13 cellular contexts compared by ENCODE assay signal in the genomic region with DNA sequence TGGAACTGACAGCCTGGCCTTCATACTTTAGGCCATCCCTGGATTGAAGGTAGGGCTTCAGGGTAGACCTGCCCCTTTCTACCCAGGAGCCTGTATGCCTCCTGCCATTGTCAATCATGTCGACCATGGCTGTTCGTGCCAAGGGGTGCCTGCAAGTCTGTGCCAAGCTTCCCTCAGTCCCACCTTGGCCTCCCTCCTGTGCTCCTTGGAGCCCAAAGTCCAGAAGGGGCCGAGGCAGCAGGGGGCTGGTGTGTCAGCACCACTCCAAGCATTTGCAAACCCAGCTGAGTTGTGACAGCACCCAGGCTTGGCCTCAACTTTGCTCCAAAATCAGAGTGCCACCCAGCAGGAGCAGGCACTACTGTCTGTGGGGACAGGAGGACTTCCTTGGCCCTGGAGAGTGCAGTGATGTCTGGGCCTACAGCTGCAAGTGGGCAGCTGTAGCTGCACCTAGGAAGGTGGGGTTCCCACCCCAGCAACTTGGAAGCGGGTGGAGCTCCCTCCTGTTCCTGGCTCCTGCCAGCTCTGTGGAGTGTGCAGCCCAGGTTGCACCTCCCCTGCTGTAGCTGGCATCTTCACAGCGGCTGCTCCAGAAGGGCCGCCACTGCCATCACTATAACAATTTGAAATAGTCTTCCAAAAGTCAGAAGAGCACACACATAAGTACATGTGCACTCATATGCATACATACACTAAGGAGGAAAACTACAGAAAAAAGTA.
DNase-seq lines count a peak whose midpoint lies in the region; ATAC-seq and TF ChIP-seq lines count a peak whose summit lies in the region.
"Had no signal": no experiment of that assay in that cellular context is flagged by ENCODE, and none has a peak within 500 bp of the region (broad histone marks: within the 10 kb centered on the region; RNA-seq: fewer than 3 reads in every experiment).

No MANE protein-coding gene starts in this region.

- H3K9me3 Mint-ChIP-seq in chondrocyte (ENCODE audit: low read depth): no peaks in the 10 kb centered on the region
- peaks cover 3% of the 10 kb centered on the region for H3K9me3 Mint-ChIP-seq in stimulated activated memory B cell treated with anti-CD40 and anti-IgM and Interleukin-4, amounts not matched to agents 10 μg/mL and 1 μg/mL and 100 μg/mL, for 72 hours
- H3K9me3 Mint-ChIP-seq: CD4-positive, alpha-beta T cell had no signal

- peak; percentile 55 for ATAC-seq in stimulated activated memory B cell treated with anti-CD40 and anti-IgM and Interleukin-4, amounts not matched to agents 10 μg/mL and 1 μg/mL and 100 μg/mL, for 72 hours
- ATAC-seq in GM18502 (IDR thresholded peaks at IDR 0.05; ENCODE audit: poor library complexity, unreplicated experiment): no peak
- ATAC-seq: HepG2 had no signal

- DNase-seq in chondrocyte (ENCODE audit: low spot score) (peak; percentile 47), mesenteric fat pad (ENCODE audit: low spot score) (peak; percentile 75), GOT3 (lab: John Stamatoyannopoulos, UW) (no peak), NOMO-1 (lab: John Stamatoyannopoulos, UW; ENCODE audit: unreplicated experiment in 2 of 2) (no peak)
- DNase-seq in stimulated activated CD4-positive, alpha-beta T cell treated with anti-CD3 and anti-CD28 coated beads, Interleukin-2, amount 100 ng/mL, for 48 hours: no peak
- DNase-seq: ACHN; BE2C; C1 segment of cervical spinal cord; Caco-2; CD4-positive, alpha-beta T cell had no signal

- no peak overlapping the region for H3K27ac Mint-ChIP-seq in chondrocyte (ENCODE audit: unreplicated experiment)
- no peak overlapping the region for H3K27ac Mint-ChIP-seq in stimulated activated memory B cell treated with anti-CD40 and anti-IgM and Interleukin-4, amounts not matched to agents 10 μg/mL and 1 μg/mL and 100 μg/mL, for 72 hours
- H3K27ac Mint-ChIP-seq: CD4-positive, alpha-beta T cell had no signal

- no peak overlapping the region for H3K4me3 Mint-ChIP-seq in chondrocyte (ENCODE audit: unreplicated experiment)
- no peak overlapping the region for H3K4me3 Mint-ChIP-seq in stimulated activated memory B cell treated with anti-CD40 and anti-IgM and Interleukin-4, amounts not matched to agents 10 μg/mL and 1 μg/mL and 100 μg/mL, for 72 hours
- H3K4me3 Mint-ChIP-seq: CD4-positive, alpha-beta T cell had no signal

- no peaks in the 10 kb centered on the region for H3K36me3 Mint-ChIP-seq in chondrocyte (ENCODE audit: low read depth)
- no peaks in the 10 kb centered on the region for H3K36me3 Mint-ChIP-seq in stimulated activated memory B cell treated with anti-CD40 and anti-IgM and Interleukin-4, amounts not matched to agents 10 μg/mL and 1 μg/mL and 100 μg/mL, for 72 hours

- TF ChIP-seq CTCF in chondrocyte (IDR thresholded peaks at IDR 0.05): no peak

- H3K4me1 Mint-ChIP-seq in chondrocyte (ENCODE audit: low read depth): no peaks in the 10 kb centered on the region
- H3K4me1 Mint-ChIP-seq in stimulated activated memory B cell treated with anti-CD40 and anti-IgM and Interleukin-4, amounts not matched to agents 10 μg/mL and 1 μg/mL and 100 μg/mL, for 72 hours: no peaks in the 10 kb centered on the region

- H3K27me3 Mint-ChIP-seq in chondrocyte (ENCODE audit: low read depth): peaks cover 4% of the 10 kb centered on the region
- no peaks in the 10 kb centered on the region for H3K27me3 Mint-ChIP-seq in stimulated activated memory B cell treated with anti-CD40 and anti-IgM and Interleukin-4, amounts not matched to agents 10 μg/mL and 1 μg/mL and 100 μg/mL, for 72 hours
- H3K27me3 Mint-ChIP-seq: CD4-positive, alpha-beta T cell had no signal

Comparison
In these comparisons a context has a peak if more than half of its experiments do, and no peak if none do; other contexts are left out.
1. DNase-seq: peak in chondrocyte (single experiment) and mesenteric fat pad (single experiment); none in stimulated activated CD4-positive, alpha-beta T cell treated with anti-CD3 and anti-CD28 coated beads, Interleukin-2, amount 100 ng/mL, for 48 hours (0 of 2), GOT3 (single experiment) and NOMO-1 (0 of 2).